1 cellular context compared by ENCODE assay signal in genomic region chr7:49775065-49775948, GRCh38.
TF ChIP-seq lines count a peak whose summit lies in the region.

No MANE protein-coding gene starts in this region.

TF ChIP-seq in HepG2, 621 proteins besides CTCF, POLR2A, EP300 and RAD21:
- no peak for TF ChIP-seq BCLAF1 (IDR thresholded peaks at IDR 0.05)
- TF ChIP-seq HHEX (CRISPR knock-in tag; IDR thresholded peaks at IDR 0.05), result no peak
- no peak for TF ChIP-seq ZNF652 (CRISPR knock-in tag; IDR thresholded peaks at IDR 0.05; ENCODE audit: borderline replicate concordance, low read depth)
- no peak for TF ChIP-seq ETV5 (CRISPR knock-in tag; IDR thresholded peaks at IDR 0.05; ENCODE audit: borderline replicate concordance)
- TF ChIP-seq MAZ (IDR thresholded peaks at IDR 0.05; ENCODE audit: borderline replicate concordance, low read depth, low read length), result no peak
- TF ChIP-seq MAZ (CRISPR knock-in tag; IDR thresholded peaks at IDR 0.05; ENCODE audit: low read depth), result no peak
- TF ChIP-seq SPEN (CRISPR knock-in tag; IDR thresholded peaks at IDR 0.05; ENCODE audit: low read depth), result no peak
